12 cellular contexts compared by ENCODE assay signal in genomic region chr1:53343831-53344668, GRCh38. TPM values are rescaled to one million over a fixed set of nuclear protein-coding genes. Genes with fewer than 3 reads are reported as not detected.
DNase-seq lines count a peak whose midpoint lies in the region; TF ChIP-seq lines count a peak whose summit lies in the region.
"Had no signal": no experiment of that assay in that cellular context is flagged by ENCODE, and none has a peak within 500 bp of the region (broad histone marks: within the 10 kb centered on the region; RNA-seq: fewer than 3 reads in every experiment).

No MANE protein-coding gene starts in this region.

- peak overlapping the region; percentile 35 for H3K27ac Mint-ChIP-seq in dendritic cell treated with granulocyte-macrophage colony-stimulating factor and Interleukin-4, amounts not matched to agents 40 ng/mL and 50 ng/mL, for 4 days
- H3K27ac Mint-ChIP-seq in progenitor cell of endocrine pancreas, result no peak overlapping the region
- H3K27ac Mint-ChIP-seq in activated CD4-positive, alpha-beta T cell treated with anti-CD3 and anti-CD28 coated beads, Interleukin-2, amount 10 ng/mL, durations not matched to agents 24 days and 14 days, result no peak overlapping the region
- H3K27ac Mint-ChIP-seq: T-helper 1 cell treated with Interleukin-12 subunit alpha and Interleukin-12 subunit beta and Interleukin-4 antibody, amounts not matched to agents 30 μg/mL and 1 μg/mL, for 36 hours had no signal

- TF ChIP-seq CTCF in progenitor cell of endocrine pancreas (IDR thresholded peaks at IDR 0.05; ENCODE audit: unreplicated experiment), result no peak

- peaks cover 7% of the 10 kb centered on the region for H3K4me1 Mint-ChIP-seq in dendritic cell treated with granulocyte-macrophage colony-stimulating factor and Interleukin-4, amounts not matched to agents 40 ng/mL and 50 ng/mL, for 4 days (ENCODE audit: low read depth)
- H3K4me1 Mint-ChIP-seq in progenitor cell of endocrine pancreas (ENCODE audit: low read depth), result no peaks in the 10 kb centered on the region
- H3K4me1 Mint-ChIP-seq in activated CD4-positive, alpha-beta T cell treated with anti-CD3 and anti-CD28 coated beads, Interleukin-2, amount 10 ng/mL, durations not matched to agents 24 days and 14 days, result peaks cover 7% of the 10 kb centered on the region

- H3K27me3 ChIP-seq in NT2/D1 (ENCODE audit: insufficient read depth, insufficient read length), result no peaks in the 10 kb centered on the region

- H3K4me3 ChIP-seq in NT2/D1 (ENCODE audit: insufficient read length, low read depth), result no peak overlapping the region
- H3K4me3 ChIP-seq: HAP-1 had no signal

- no peaks in the 10 kb centered on the region for H3K9me3 Mint-ChIP-seq in dendritic cell treated with granulocyte-macrophage colony-stimulating factor and Interleukin-4, amounts not matched to agents 40 ng/mL and 50 ng/mL, for 4 days
- H3K9me3 Mint-ChIP-seq in progenitor cell of endocrine pancreas (ENCODE audit: low read depth), result peaks cover 4% of the 10 kb centered on the region
- H3K9me3 Mint-ChIP-seq in activated CD4-positive, alpha-beta T cell treated with anti-CD3 and anti-CD28 coated beads, Interleukin-2, amount 10 ng/mL, durations not matched to agents 24 days and 14 days, result peaks cover 7% of the 10 kb centered on the region

- peaks cover 17% of the 10 kb centered on the region for H3K4me1 ChIP-seq in NT2/D1 (ENCODE audit: insufficient read depth, insufficient read length)
- H3K4me1 ChIP-seq: HAP-1 had no signal

- no peak overlapping the region for H3K4me3 Mint-ChIP-seq in dendritic cell treated with granulocyte-macrophage colony-stimulating factor and Interleukin-4, amounts not matched to agents 40 ng/mL and 50 ng/mL, for 4 days
- H3K4me3 Mint-ChIP-seq in progenitor cell of endocrine pancreas (ENCODE audit: low read depth), result no peak overlapping the region
- no peak overlapping the region for H3K4me3 Mint-ChIP-seq in activated CD4-positive, alpha-beta T cell treated with anti-CD3 and anti-CD28 coated beads, Interleukin-2, amount 10 ng/mL, durations not matched to agents 24 days and 14 days
- H3K4me3 Mint-ChIP-seq: T-helper 1 cell treated with Interleukin-12 subunit alpha and Interleukin-12 subunit beta and Interleukin-4 antibody, amounts not matched to agents 30 μg/mL and 1 μg/mL, for 36 hours had no signal

- H3K27me3 Mint-ChIP-seq in dendritic cell treated with granulocyte-macrophage colony-stimulating factor and Interleukin-4, amounts not matched to agents 40 ng/mL and 50 ng/mL, for 4 days, result peaks cover 3% of the 10 kb centered on the region
- H3K27me3 Mint-ChIP-seq in progenitor cell of endocrine pancreas, result peaks cover 17% of the 10 kb centered on the region
- no peaks in the 10 kb centered on the region for H3K27me3 Mint-ChIP-seq in activated CD4-positive, alpha-beta T cell treated with anti-CD3 and anti-CD28 coated beads, Interleukin-2, amount 10 ng/mL, durations not matched to agents 24 days and 14 days

- DNase-seq in GM03348 (ENCODE audit: low spot score) (peak; percentile 49), NT2/D1 (ENCODE audit: low read depth, low spot score) (no peak), progenitor cell of endocrine pancreas (ENCODE audit: low spot score, unreplicated experiment) (peak; percentile 3), T1000 (lab: John Stamatoyannopoulos, UW) (no peak), NCI-H1105 (lab: John Stamatoyannopoulos, UW) (no peak)
- DNase-seq in activated CD4-positive, alpha-beta T cell treated with anti-CD3 and anti-CD28 coated beads, Interleukin-2, amount 10 ng/mL, durations not matched to agents 24 days and 14 days, result no peak
- DNase-seq: activated CD4-positive, alpha-beta T cell treated with anti-CD3 and anti-CD28 coated beads, Interleukin-2, amount 50 U/mL, for 4 hours; MM.1S; NCI-H446 had no signal

- H3K9me3 ChIP-seq in NT2/D1 (ENCODE audit: insufficient read depth, low read length), result peaks cover 6% of the 10 kb centered on the region; the same call in 1 of the 2 replicates
- H3K9me3 ChIP-seq: HAP-1 had no signal

- intact Hi-C loops in dendritic cell treated with granulocyte-macrophage colony-stimulating factor and Interleukin-4, amounts not matched to agents 40 ng/mL and 50 ng/mL, for 4 days (cut with micrococcal nuclease), result no loop called here
- intact Hi-C loops in activated CD4-positive, alpha-beta T cell treated with anti-CD3 and anti-CD28 coated beads, Interleukin-2, amount 10 ng/mL, durations not matched to agents 24 days and 14 days (cut with micrococcal nuclease), result no loop called here

- H3K36me3 ChIP-seq in NT2/D1 (ENCODE audit: insufficient read depth, insufficient read length, low read length), result no peaks in the 10 kb centered on the region
- H3K36me3 ChIP-seq: HAP-1 had no signal

- peak overlapping the region; percentile 8 for H3K9ac ChIP-seq in NT2/D1 (ENCODE audit: insufficient read length, low read depth)

- H3K36me3 Mint-ChIP-seq in dendritic cell treated with granulocyte-macrophage colony-stimulating factor and Interleukin-4, amounts not matched to agents 40 ng/mL and 50 ng/mL, for 4 days (ENCODE audit: low read depth), result no peaks in the 10 kb centered on the region
- H3K36me3 Mint-ChIP-seq in progenitor cell of endocrine pancreas (ENCODE audit: insufficient read depth), result no peaks in the 10 kb centered on the region
- peaks cover 11% of the 10 kb centered on the region for H3K36me3 Mint-ChIP-seq in activated CD4-positive, alpha-beta T cell treated with anti-CD3 and anti-CD28 coated beads, Interleukin-2, amount 10 ng/mL, durations not matched to agents 24 days and 14 days (ENCODE audit: low read depth)

RNA-seq across cellular contexts. Expression of gene LRP8, which starts 16.2 kb away (rescaled TPM):
- 4.4 and 5.2 TPM in 2 replicates for total RNA-seq in progenitor cell of endocrine pancreas
- 76.8 and 81.6 TPM in 2 replicates for total RNA-seq in activated CD4-positive, alpha-beta T cell treated with anti-CD3 and anti-CD28 coated beads, Interleukin-2, amount 10 ng/mL, durations not matched to agents 24 days and 14 days

Comparison
In these comparisons a context has a peak if more than half of its experiments do, and no peak if none do; other contexts are left out.
1. DNase-seq: peak in GM03348 (single experiment) and progenitor cell of endocrine pancreas (single experiment); none in NT2/D1 (single experiment), T1000 (single experiment), NCI-H1105 (single experiment) and activated CD4-positive, alpha-beta T cell treated with anti-CD3 and anti-CD28 coated beads, Interleukin-2, amount 10 ng/mL, durations not matched to agents 24 days and 14 days (single experiment).
2. RNA of gene LRP8, which starts 16.2 kb away (total RNA-seq): 76.8 to 81.6 TPM in activated CD4-positive, alpha-beta T cell treated with anti-CD3 and anti-CD28 coated beads, Interleukin-2, amount 10 ng/mL, durations not matched to agents 24 days and 14 days; 4.4 to 5.2 TPM in progenitor cell of endocrine pancreas; every median in the first group is over 10 times any median in the second.